In the genomic region with DNA sequence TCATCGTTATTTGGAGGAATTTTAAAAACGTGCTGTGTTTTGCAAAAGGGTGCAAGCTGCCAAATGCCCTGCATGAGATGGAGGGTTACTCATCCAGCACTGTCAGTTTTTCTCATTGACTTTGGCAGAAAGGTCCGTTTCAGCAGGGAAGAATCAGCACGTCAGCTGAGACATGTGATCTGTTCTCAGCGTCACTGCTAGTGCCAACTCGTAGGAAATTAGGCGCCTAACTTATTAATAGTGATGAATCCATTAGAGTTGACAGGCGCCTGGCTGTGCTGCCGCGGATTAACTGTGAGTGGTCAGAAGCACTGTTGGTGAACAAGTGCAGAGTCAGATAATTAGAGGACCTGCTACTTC, we compare ENCODE assay signal across 11 cellular contexts.
DNase-seq lines count a peak whose midpoint lies in the region; ATAC-seq, FAIRE-seq and TF ChIP-seq lines count a peak whose summit lies in the region.
"Had no signal": no experiment of that assay in that cellular context is flagged by ENCODE, and none has a peak within 500 bp of the region (broad histone marks: within the 10 kb centered on the region; RNA-seq: fewer than 3 reads in every experiment).

No MANE protein-coding gene starts in this region.

- no peak overlapping the region for H3K27ac ChIP-seq in AG04450 (ENCODE audit: low read depth, low read length)
- H3K27ac ChIP-seq in right lobe of liver: peak overlapping the region in 2 of 3 donors; percentile 31 to 41
- H3K27ac ChIP-seq in PC-3 (ENCODE audit: low read length): no peak overlapping the region
- H3K27ac ChIP-seq: C4-2B had no signal

- H3K9ac ChIP-seq in PC-3 (ENCODE audit: low read length): no peak overlapping the region

- intact Hi-C loops in right lobe of liver (cut with DNase I) (no loop called here), PC-3 (cut with micrococcal nuclease) (no loop called here)

- TF ChIP-seq POLR2A in right lobe of liver (IDR thresholded peaks at IDR 0.05) (no peak), GM12891 (IDR thresholded peaks at IDR 0.05; ENCODE audit: low read depth, low read length) (no peak), erythroblast (IDR thresholded peaks at IDR 0.05; ENCODE audit: low read length) (no peak)

- CTCF ChIA-PET in AG04450 (lab: Charles Lee): no interaction called here
- CTCF ChIA-PET in PC-3 (lab: Charles Lee): no interaction called here

- no peak overlapping the region for H3K4me2 ChIP-seq in PC-3 (ENCODE audit: low read length)

- POLR2A ChIA-PET in AG04450 (lab: Yijun Ruan, JAX): no interaction called here
- POLR2A ChIA-PET in PC-3 (lab: Charles Lee; ENCODE audit: unreplicated experiment): no interaction called here

- no peak overlapping the region for H2AFZ ChIP-seq in PC-3 (ENCODE audit: low read length)

- no peak overlapping the region for H3K4me3 ChIP-seq in AG04450 (ENCODE audit: low read depth, low read length)
- no peak overlapping the region for H3K4me3 ChIP-seq in choroid plexus epithelial cell (ENCODE audit: low read depth, low read length)
- no peak overlapping the region for H3K4me3 ChIP-seq in right lobe of liver
- H3K4me3 ChIP-seq in PC-3 (ENCODE audit: low read length): no peak overlapping the region
- H3K4me3 ChIP-seq: HAP-1 had no signal

- FAIRE-seq in GM12891 (lab: Jason Lieb, UNC): no peak

- ATAC-seq in right lobe of liver (peak; percentile 51 to 84 (median 77)), PC-3 (no peak), HG02970 (IDR thresholded peaks at IDR 0.05; ENCODE audit: low FRiP score, unreplicated experiment) (no peak)

- no peaks in the 10 kb centered on the region for H3K27me3 ChIP-seq in AG04450 (ENCODE audit: control insufficient read depth, insufficient read depth, low read length)
- H3K27me3 ChIP-seq in right lobe of liver: no peaks in the 10 kb centered on the region
- peaks cover 51% of the 10 kb centered on the region for H3K27me3 ChIP-seq in PC-3 (ENCODE audit: low read length)

- H3K4me1 ChIP-seq in right lobe of liver: peaks cover 0 to 3% (median 0%) of the 10 kb centered on the region in 4 donors
- 0 out of 2 replicates have a peak, but pooled peaks cover 7% of the 10 kb centered on the region for H3K4me1 ChIP-seq in PC-3 (ENCODE audit: insufficient read depth, low read length)
- H3K4me1 ChIP-seq: HAP-1 had no signal

- no peaks in the 10 kb centered on the region for H3K9me2 ChIP-seq in PC-3 (replicated peaks; ENCODE audit: low read length)

- no peaks in the 10 kb centered on the region for H3F3A ChIP-seq in PC-3 (ENCODE audit: low read length, unreplicated experiment)

- BruUV-seq in PC-3 (replicated peaks; lab: Mats Ljungman, UMichigan): no TSS peak

- DNase-seq in AG04450 (ENCODE audit: low read depth, low spot score) (peak; percentile 36), M059J (ENCODE audit: low read depth) (peak; percentile 82), choroid plexus epithelial cell (ENCODE audit: low read depth) (peak; percentile 77), right lobe of liver (peak in 2 of 3 donors; percentile 43 to 69), PC-3 (no peak), GM12891 (ENCODE audit: insufficient read length, low spot score) (no peak), erythroblast (lab: John Stamatoyannopoulos, UW) (no peak)
- DNase-seq: NCI-H2171 treated with DMSO at 0.1 percent for 48 hours had no signal

- H4K20me1 ChIP-seq in PC-3 (ENCODE audit: low read length): no peaks in the 10 kb centered on the region

- WGBS in right lobe of liver (ENCODE audit: insufficient coverage, low coverage, low lambda C conversion rate, missing lambda C conversion rate): 41% methylated on average over 10 of the region's 10 CpGs

- no peaks in the 10 kb centered on the region for H3K79me2 ChIP-seq in PC-3 (ENCODE audit: low read length)

- H3K36me3 ChIP-seq in right lobe of liver (no peaks in the 10 kb centered on the region), PC-3 (ENCODE audit: low read depth, low read length) (no peaks in the 10 kb centered on the region)
- H3K36me3 ChIP-seq: HAP-1 had no signal

- H3K9me3 ChIP-seq in AG04450 (ENCODE audit: control insufficient read depth, insufficient read depth, low read length): no peaks in the 10 kb centered on the region
- H3K9me3 ChIP-seq in right lobe of liver: no peaks in the 10 kb centered on the region
- H3K9me3 ChIP-seq in PC-3 (ENCODE audit: low read length): no peaks in the 10 kb centered on the region
- H3K9me3 ChIP-seq: HAP-1 had no signal

- TF ChIP-seq CTCF in AG04450 (IDR thresholded peaks at IDR 0.05; ENCODE audit: low read depth, low read length): no peak
- TF ChIP-seq CTCF in choroid plexus epithelial cell (conservative IDR thresholded peaks at IDR 0.05; ENCODE audit: low read depth, low read length): no peak
- TF ChIP-seq CTCF in right lobe of liver (IDR thresholded peaks at IDR 0.05): no peak
- no peak for TF ChIP-seq CTCF in PC-3 (conservative IDR thresholded peaks at IDR 0.05; ENCODE audit: low read depth, low read length)

TF ChIP-seq in GM12891, 5 proteins besides CTCF, POLR2A, EP300 and RAD21:
- TF ChIP-seq POLR2AphosphoS5 (IDR thresholded peaks at IDR 0.05; ENCODE audit: low read depth, low read length): no peak
- TF ChIP-seq PAX5 (IDR thresholded peaks at IDR 0.05; ENCODE audit: insufficient read depth, low read length, severe bottlenecking): no peak
- no peak for TF ChIP-seq TAF1 (IDR thresholded peaks at IDR 0.05; ENCODE audit: low read depth, low read length)
- TF ChIP-seq SPI1 (IDR thresholded peaks at IDR 0.05; ENCODE audit: low read depth, low read length): no peak
- no peak for TF ChIP-seq POU2F2 (IDR thresholded peaks at IDR 0.05; ENCODE audit: low read depth, low read length)

Comparison
In these comparisons a context has a peak if more than half of its experiments do, and no peak if none do; other contexts are left out.
1. DNase-seq: peak in AG04450 (single experiment), M059J (single experiment), choroid plexus epithelial cell (single experiment) and right lobe of liver (2 of 3); none in PC-3 (single experiment), GM12891 (single experiment) and erythroblast (0 of 2).
2. H3K27ac ChIP-seq: peak in right lobe of liver (2 of 3); none in AG04450 (single experiment) and PC-3 (single experiment).
3. ATAC-seq: peak in right lobe of liver (4 of 4); none in PC-3 (single experiment) and HG02970 (single experiment).